ENCODE assay signal across 8 cellular contexts in the genomic region with DNA sequence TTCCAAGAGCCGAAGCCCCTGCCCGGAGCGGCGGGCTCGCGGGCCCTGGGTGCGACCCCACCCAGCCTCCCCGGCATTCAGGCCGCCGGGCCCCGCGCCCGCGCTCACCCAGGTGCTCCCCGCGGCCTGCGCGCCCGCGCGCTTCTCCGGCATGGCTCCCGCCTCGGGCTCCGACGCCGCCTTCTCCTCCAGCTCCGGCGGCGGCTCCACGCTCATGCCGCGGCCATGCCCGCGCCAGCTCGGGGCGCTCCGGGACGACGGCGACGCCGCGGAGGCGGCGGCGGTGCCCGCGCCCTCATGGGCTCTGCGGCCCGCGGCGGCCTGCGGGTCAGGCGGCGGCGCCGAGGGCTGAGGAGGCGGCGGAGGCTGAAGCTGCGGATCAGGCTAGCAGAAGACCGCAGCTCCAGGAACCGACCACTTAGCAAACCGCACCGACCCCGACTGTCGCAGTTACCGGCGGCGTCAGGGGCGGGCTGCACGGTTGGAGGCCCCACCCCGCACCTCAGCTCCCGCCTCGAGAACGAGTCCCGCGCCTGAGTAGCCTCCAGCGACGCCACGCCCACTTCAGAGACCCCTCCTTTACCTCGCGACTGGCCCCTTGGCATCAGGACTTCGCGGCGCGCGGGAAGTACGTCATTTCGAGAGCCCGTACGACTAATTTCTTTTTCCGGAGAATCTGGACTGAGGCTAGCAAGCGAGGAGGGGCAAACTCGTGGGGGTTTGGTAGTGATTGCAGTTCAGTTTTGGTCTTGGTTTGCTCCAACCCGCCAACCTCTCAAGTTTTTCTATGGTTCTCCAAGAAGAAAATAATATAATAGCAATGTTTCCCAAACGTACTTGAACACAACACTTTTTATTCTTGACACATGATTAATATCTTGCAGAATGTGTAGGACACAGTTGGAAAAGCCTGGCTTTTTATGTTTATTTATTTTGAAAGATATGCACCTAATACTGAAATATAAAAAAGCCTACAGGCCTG. TPM values are rescaled to one million over a fixed set of nuclear protein-coding genes. Genes with fewer than 3 reads are reported as not detected.
DNase-seq lines count a peak whose midpoint lies in the region; ATAC-seq and TF ChIP-seq lines count a peak whose summit lies in the region.
"Not testable (repeated sequence)": the region's sequence is repeated elsewhere in the genome, so short reads cannot be mapped to it uniquely, and the experiment has no call there.

No MANE protein-coding gene starts in this region.

- ATAC-seq in HG02571 (IDR thresholded peaks at IDR 0.05; ENCODE audit: unreplicated experiment) (peak; percentile 89), SK-N-SH treated with all-trans-retinoic acid at 6 μM for 48 hours (peak; percentile 96)
- ATAC-seq in activated naive CD4-positive, alpha-beta T cell treated with anti-CD3 and anti-CD28 coated beads, Interleukin-2, amount 50 U/mL, for 72 hours: peak; percentile 96 to 98

- TF ChIP-seq CTCF in NB4 (IDR thresholded peaks at IDR 0.05; ENCODE audit: low read depth, low read length); osteoblast (IDR thresholded peaks at IDR 0.05; ENCODE audit: extremely low read depth, low read depth, low read length); testis (IDR thresholded peaks at IDR 0.05): not testable (repeated sequence)

- H3K9me3 Mint-ChIP-seq in activated naive CD4-positive, alpha-beta T cell treated with anti-CD3 and anti-CD28 coated beads, Interleukin-2, amount 50 U/mL, for 72 hours: not testable (repeated sequence)

- peak overlapping the region; percentile 85 for H2AFZ ChIP-seq in osteoblast (ENCODE audit: low read length)

- not testable (repeated sequence) for H3K9me3 ChIP-seq in osteoblast (ENCODE audit: low read depth, low read length); testis

- not testable (repeated sequence) for H3K36me3 Mint-ChIP-seq in activated naive CD4-positive, alpha-beta T cell treated with anti-CD3 and anti-CD28 coated beads, Interleukin-2, amount 50 U/mL, for 72 hours

- not testable (repeated sequence) for H3K27me3 ChIP-seq in osteoblast (ENCODE audit: insufficient read depth, low read length); testis

- intact Hi-C loops in testis (cut with DNase I; ENCODE audit: low total_unique reads): not testable (repeated sequence)

- H3K27ac Mint-ChIP-seq in activated naive CD4-positive, alpha-beta T cell treated with anti-CD3 and anti-CD28 coated beads, Interleukin-2, amount 50 U/mL, for 72 hours: peak overlapping the region; percentile 90 to 95

- H3K4me1 ChIP-seq in osteoblast (ENCODE audit: insufficient read depth, low read length); testis: not testable (repeated sequence)

- peak overlapping the region; percentile 76 for H3K4me3 ChIP-seq in NB4 (ENCODE audit: low read depth, low read length)
- H3K4me3 ChIP-seq in osteoblast (ENCODE audit: insufficient read depth, low read length): peak overlapping the region; percentile 67
- H3K4me3 ChIP-seq in testis: peak overlapping the region; percentile 66 to 67

- H3K4me2 ChIP-seq in osteoblast (ENCODE audit: insufficient read depth, low read length): peak overlapping the region; percentile 78

- H3K79me2 ChIP-seq in osteoblast (ENCODE audit: insufficient read depth, low read length): peaks cover 20% of the 10 kb centered on the region

- H3K27ac ChIP-seq in osteoblast (ENCODE audit: low read depth, low read length) (peak overlapping the region; percentile 47), testis (peak overlapping the region; percentile 28 to 73)

- 0 to 1% methylated on average over 7 to 88 of the region's 97 CpGs for WGBS in testis, 2 donors

- peak; percentile 14 for DNase-seq in GM04503 (ENCODE audit: low read depth)
- DNase-seq in NB4 (ENCODE audit: low read depth): peak; percentile 79
- peak; percentile 63 to 84 for DNase-seq in activated naive CD4-positive, alpha-beta T cell treated with anti-CD3 and anti-CD28 coated beads, Interleukin-2, amount 50 U/mL, for 72 hours (ENCODE audit: low spot score in 2 of 2)
- DNase-seq in glomerular visceral epithelial cell (ENCODE audit: extremely low spot score): peak; percentile 69
- peak; percentile 72 for DNase-seq in osteoblast (ENCODE audit: insufficient read length, low spot score, missing footprints)
- peak; percentile 88 for DNase-seq in testis

- not testable (repeated sequence) for H4K20me1 ChIP-seq in osteoblast (ENCODE audit: insufficient read depth, low read length)

- peak; percentile 26 for TF ChIP-seq POLR2A in NB4 (IDR thresholded peaks at IDR 0.05; ENCODE audit: extremely low read depth, insufficient read length)
- TF ChIP-seq POLR2A in testis (IDR thresholded peaks at IDR 0.05): not testable (repeated sequence)

- H3K36me3 ChIP-seq in osteoblast (ENCODE audit: insufficient read depth, low read length); testis (ENCODE audit: low read depth, missing control alignments): not testable (repeated sequence)

RNA-seq across cellular contexts. Expression of a gene that starts 25.5 kb away (rescaled TPM):
- total RNA-seq in activated naive CD4-positive, alpha-beta T cell treated with anti-CD3 and anti-CD28 coated beads, Interleukin-2, amount 50 U/mL, for 72 hours: 1 to 10 TPM; 2.6 to 2.8 TPM
- 0.29 and 0.36 TPM in 2 replicates for total RNA-seq in osteoblast
- 100 to 1,000 TPM; 107 to 319 TPM for total RNA-seq in testis
- polyA plus RNA-seq in testis (ENCODE audit: insufficient read depth, low read depth, low replicate concordance): 96.6 TPM

Comparison
In these comparisons a context has a peak if more than half of its experiments do, and no peak if none do; other contexts are left out.
1. Peak in every context shown above with its lines: DNase-seq, ATAC-seq, H3K4me3 ChIP-seq and H3K27ac ChIP-seq.
2. DNase-seq: peak in every context shown above with its lines; median percentile 88 in testis; 79 in NB4; 74 in activated naive CD4-positive, alpha-beta T cell treated with anti-CD3 and anti-CD28 coated beads, Interleukin-2, amount 50 U/mL, for 72 hours; 72 in osteoblast; 69 in glomerular visceral epithelial cell; 14 in GM04503.
3. RNA of a gene that starts 25.5 kb away (total RNA-seq): 107 to 319 TPM in testis; 2.6 to 2.8 TPM in activated naive CD4-positive, alpha-beta T cell treated with anti-CD3 and anti-CD28 coated beads, Interleukin-2, amount 50 U/mL, for 72 hours and 0.29 to 0.36 TPM in osteoblast; every median in the first group is over 10 times any median in the second.